In the genomic region with DNA sequence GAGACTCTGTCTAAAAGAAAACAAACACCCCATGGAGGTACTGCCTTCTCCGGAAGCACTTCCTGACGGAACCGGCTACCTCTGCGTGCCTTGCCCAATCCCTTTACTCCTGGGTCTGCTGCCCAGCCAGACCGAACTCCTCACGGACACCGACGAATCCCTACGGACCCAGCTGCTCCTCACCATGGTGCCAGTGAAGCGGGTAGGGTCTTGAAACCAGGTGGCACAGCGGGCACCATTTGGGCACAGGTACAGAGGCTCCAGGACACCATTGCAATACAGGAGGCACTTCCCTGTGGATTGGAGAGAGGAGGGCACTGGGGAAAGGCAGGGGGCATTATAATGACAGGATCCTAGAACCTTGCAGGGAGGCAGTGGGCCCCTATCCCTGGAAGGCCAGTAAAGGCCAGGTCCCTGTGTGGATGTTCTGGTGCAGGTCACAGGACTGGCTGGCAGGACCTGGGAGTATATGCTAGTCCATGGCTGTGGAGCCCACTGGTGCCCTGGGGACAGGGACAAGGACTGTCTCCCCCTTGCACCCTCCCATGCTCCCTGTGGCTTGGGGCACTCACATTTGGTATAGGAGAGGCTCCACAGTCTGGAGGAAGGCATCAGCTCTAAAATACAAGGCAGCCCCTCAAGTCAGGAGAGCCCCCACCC, we compare ENCODE assay signal across 1 cellular context.
TF ChIP-seq lines count a peak whose summit lies in the region.

No MANE protein-coding gene starts in this region.

TF ChIP-seq in HCT116, 20 proteins besides CTCF, POLR2A, EP300 and RAD21:
- TF ChIP-seq SIN3A (IDR thresholded peaks at IDR 0.05; ENCODE audit: low read depth) (no peak), EGR1 (IDR thresholded peaks at IDR 0.05; ENCODE audit: low read depth) (no peak), ELF1 (IDR thresholded peaks at IDR 0.05; ENCODE audit: borderline replicate concordance, low read depth) (no peak), CBX3 (IDR thresholded peaks at IDR 0.05; ENCODE audit: low read depth) (no peak), POLR2AphosphoS5 (IDR thresholded peaks at IDR 0.05; ENCODE audit: low read depth, low read length) (no peak)
- TF ChIP-seq, protein P1, sequence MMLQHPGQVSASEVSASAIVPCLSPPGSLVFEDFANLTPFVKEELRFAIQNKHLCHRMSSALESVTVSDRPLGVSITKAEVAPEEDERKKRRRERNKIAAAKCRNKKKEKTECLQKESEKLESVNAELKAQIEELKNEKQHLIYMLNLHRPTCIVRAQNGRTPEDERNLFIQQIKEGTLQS (IDR thresholded peaks at IDR 0.05), result no peak
- TF ChIP-seq, protein P2, sequence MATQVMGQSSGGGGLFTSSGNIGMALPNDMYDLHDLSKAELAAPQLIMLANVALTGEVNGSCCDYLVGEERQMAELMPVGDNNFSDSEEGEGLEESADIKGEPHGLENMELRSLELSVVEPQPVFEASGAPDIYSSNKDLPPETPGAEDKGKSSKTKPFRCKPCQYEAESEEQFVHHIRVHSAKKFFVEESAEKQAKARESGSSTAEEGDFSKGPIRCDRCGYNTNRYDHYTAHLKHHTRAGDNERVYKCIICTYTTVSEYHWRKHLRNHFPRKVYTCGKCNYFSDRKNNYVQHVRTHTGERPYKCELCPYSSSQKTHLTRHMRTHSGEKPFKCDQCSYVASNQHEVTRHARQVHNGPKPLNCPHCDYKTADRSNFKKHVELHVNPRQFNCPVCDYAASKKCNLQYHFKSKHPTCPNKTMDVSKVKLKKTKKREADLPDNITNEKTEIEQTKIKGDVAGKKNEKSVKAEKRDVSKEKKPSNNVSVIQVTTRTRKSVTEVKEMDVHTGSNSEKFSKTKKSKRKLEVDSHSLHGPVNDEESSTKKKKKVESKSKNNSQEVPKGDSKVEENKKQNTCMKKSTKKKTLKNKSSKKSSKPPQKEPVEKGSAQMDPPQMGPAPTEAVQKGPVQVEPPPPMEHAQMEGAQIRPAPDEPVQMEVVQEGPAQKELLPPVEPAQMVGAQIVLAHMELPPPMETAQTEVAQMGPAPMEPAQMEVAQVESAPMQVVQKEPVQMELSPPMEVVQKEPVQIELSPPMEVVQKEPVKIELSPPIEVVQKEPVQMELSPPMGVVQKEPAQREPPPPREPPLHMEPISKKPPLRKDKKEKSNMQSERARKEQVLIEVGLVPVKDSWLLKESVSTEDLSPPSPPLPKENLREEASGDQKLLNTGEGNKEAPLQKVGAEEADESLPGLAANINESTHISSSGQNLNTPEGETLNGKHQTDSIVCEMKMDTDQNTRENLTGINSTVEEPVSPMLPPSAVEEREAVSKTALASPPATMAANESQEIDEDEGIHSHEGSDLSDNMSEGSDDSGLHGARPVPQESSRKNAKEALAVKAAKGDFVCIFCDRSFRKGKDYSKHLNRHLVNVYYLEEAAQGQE (IDR thresholded peaks at IDR 0.05; ENCODE audit: low read depth), result no peak
